Comparison of ENCODE assay signal across 23 cellular contexts in genomic region chr1:28122183-28122582, GRCh38. TPM values are rescaled to one million over a fixed set of nuclear protein-coding genes. Genes with fewer than 3 reads are reported as not detected.
DNase-seq lines count a peak whose midpoint lies in the region; ATAC-seq and TF ChIP-seq lines count a peak whose summit lies in the region.
"Had no signal": no experiment of that assay in that cellular context is flagged by ENCODE, and none has a peak within 500 bp of the region (broad histone marks: within the 10 kb centered on the region; RNA-seq: fewer than 3 reads in every experiment).

No MANE protein-coding gene starts in this region.

- in situ Hi-C loops in transverse colon (cut with MboI; ENCODE audit: low pct_ligation_motif_present in 1 of 4, low pct_unique_long_range_greater_than_20kb in 1 of 4, low sequenced_read_pairs in 3 of 4): no loop called here

- ATAC-seq in GM21723 (IDR thresholded peaks at IDR 0.05; ENCODE audit: unreplicated experiment) (no peak), GM21528 (IDR thresholded peaks at IDR 0.05; ENCODE audit: low FRiP score, unreplicated experiment) (no peak)
- ATAC-seq: CD8-positive, alpha-beta T cell; HepG2; left lung; stimulated activated naive CD8-positive, alpha-beta T cell treated with anti-CD3 and anti-CD28 coated beads, Interleukin-15, Interleukin-2, amounts not matched to agents 100 U/mL and 50 U/mL, for 24 hours had no signal

- no peak overlapping the region for H3K27ac ChIP-seq in transverse colon
- H3K27ac ChIP-seq: adrenal gland, tibial nerve had no signal

- no peaks in the 10 kb centered on the region for H3K9me3 ChIP-seq in transverse colon
- H3K9me3 ChIP-seq: adrenal gland, left lung, tibial nerve had no signal

- TF ChIP-seq CTCF in cardiac fibroblast (IDR thresholded peaks at IDR 0.05; ENCODE audit: low read depth, low read length): no peak
- TF ChIP-seq CTCF in transverse colon (IDR thresholded peaks at IDR 0.05): no peak

- no peaks in the 10 kb centered on the region for H3K27me3 ChIP-seq in transverse colon
- H3K27me3 ChIP-seq: adrenal gland, left lung, tibial nerve had no signal

- WGBS in transverse colon (ENCODE audit: low coverage in 1 of 2), 2 donors: 72 to 86% methylated on average over 3 of the region's 3 CpGs

- intact Hi-C loops in transverse colon (cut with DNase I; ENCODE audit: low total_unique reads): no loop called here

- H3K4me1 ChIP-seq in transverse colon: peaks cover 0 to 5% (median 0%) of the 10 kb centered on the region in 4 donors
- H3K4me1 ChIP-seq: adrenal gland, tibial nerve had no signal

- no peak for TF ChIP-seq POLR2A in transverse colon (IDR thresholded peaks at IDR 0.05)

- DNase-seq in COLO829 (ENCODE audit: low spot score): peak; percentile 28
- DNase-seq in M059J (ENCODE audit: low read depth): peak; percentile 85
- DNase-seq in cardiac fibroblast (ENCODE audit: low read depth in 2 of 2): peak; percentile 37 to 82
- peak; percentile 47 for DNase-seq in myocyte (ENCODE audit: low read depth)
- DNase-seq in NOMO-1 (lab: John Stamatoyannopoulos, UW; ENCODE audit: unreplicated experiment in 2 of 2): no peak
- no peak for DNase-seq in transverse colon
- DNase-seq: activated effector memory CD4-positive, alpha-beta T cell treated with Interleukin-2 at 50 U/mL for 16 hours; adrenal gland; CD8-positive, alpha-beta T cell; DMS53; erythroblast; H7; left lung; NCI-H1436; NCI-H524 treated with DMSO at 0.1 percent for 48 hours; nucleus accumbens; SIG-M5; stimulated activated CD4-positive, alpha-beta T cell treated with anti-CD3 and anti-CD28 coated beads, Interleukin-4, amount 100 ng/mL, for 1 hour; stimulated activated naive CD8-positive, alpha-beta T cell treated with anti-CD3 and anti-CD28 coated beads, Interleukin-15, Interleukin-2, amounts not matched to agents 100 U/mL and 50 U/mL, for 24 hours had no signal

- H3K4me3 ChIP-seq in cardiac fibroblast (replicated peaks in 1 of 2; ENCODE audit: low read depth in 2 of 2, low read length in 2 of 2) (no peak overlapping the region), transverse colon (no peak overlapping the region)
- H3K4me3 ChIP-seq: adrenal gland, left lung, tibial nerve had no signal

- TF ChIP-seq EP300 in transverse colon (IDR thresholded peaks at IDR 0.05; ENCODE audit: low read depth): no peak

- no peaks in the 10 kb centered on the region for H3K36me3 ChIP-seq in transverse colon
- H3K36me3 ChIP-seq: adrenal gland, left lung, tibial nerve had no signal

RNA-seq across cellular contexts. Expression of gene EYA3, which starts 33.8 kb away (rescaled TPM):
- 20.0 and 25.4 TPM in 2 replicates for total RNA-seq in M059J (2014; rRNA removed; shearing (Covaris generic))
- total RNA-seq in myocyte: 19.6 and 22.0 TPM in 2 replicates
- 9.7 TPM for polyA plus RNA-seq in myocyte (2012)
- total RNA-seq in transverse colon: 10 to 100 TPM; 14.6 to 50.2 (median 18.5) TPM

RNA-seq across cellular contexts. Expression of gene PTAFR, which starts 54.3 kb away (rescaled TPM):
- 0.07 and 0.47 TPM in 2 replicates for total RNA-seq in M059J (2014; rRNA removed; shearing (Covaris generic))
- total RNA-seq in myocyte (not detected in 2 replicates), transverse colon (10 to 100 TPM in 1 of 4 donors, 1 to 10 TPM in 3; 2.0 to 51.7 (median 4.2) TPM)
- polyA plus RNA-seq in myocyte (2012): 0.03 TPM

Comparison
In these comparisons a context has a peak if more than half of its experiments do, and no peak if none do; other contexts are left out.
1. DNase-seq: peak in COLO829 (single experiment), M059J (single experiment), cardiac fibroblast (2 of 2) and myocyte (single experiment); none in NOMO-1 (0 of 2) and transverse colon (single experiment).